12 cellular contexts compared by ENCODE assay signal in genomic region chr12:123041811-123042655, GRCh38.
DNase-seq lines count a peak whose midpoint lies in the region; ATAC-seq and TF ChIP-seq lines count a peak whose summit lies in the region.
"Had no signal": no experiment of that assay in that cellular context is flagged by ENCODE, and none has a peak within 500 bp of the region (broad histone marks: within the 10 kb centered on the region; RNA-seq: fewer than 3 reads in every experiment).

No MANE protein-coding gene starts in this region.

- H3K27ac ChIP-seq in BLaER1 (peak overlapping the region; percentile 59), angular gyrus (ENCODE audit: low read depth, low read length) (peak overlapping the region; percentile 29), gastroesophageal sphincter (peak overlapping the region; percentile 69 to 83 (median 72)), osteoblast (ENCODE audit: low read depth, low read length) (no peak overlapping the region)

- H3K79me2 ChIP-seq in osteoblast (ENCODE audit: insufficient read depth, low read length): no peaks in the 10 kb centered on the region

- TF ChIP-seq CTCF in gastroesophageal sphincter (IDR thresholded peaks at IDR 0.05) (no peak), osteoblast (IDR thresholded peaks at IDR 0.05; ENCODE audit: extremely low read depth, low read depth, low read length) (no peak)

- 0 out of 2 replicates have a peak overlapping the region, but pooled peaks have one; percentile 15 for H3K9ac ChIP-seq in BLaER1

- H3K4me1 ChIP-seq in BLaER1 (peaks cover 52% of the 10 kb centered on the region), gastroesophageal sphincter (peaks cover 0 to 61% (median 27%) of the 10 kb centered on the region in 3 donors), osteoblast (ENCODE audit: insufficient read depth, low read length) (peaks cover 10% of the 10 kb centered on the region)
- H3K4me1 ChIP-seq: BE2C had no signal

- ATAC-seq in gastroesophageal sphincter (peak; percentile 54), GM19397 (IDR thresholded peaks at IDR 0.05; ENCODE audit: unreplicated experiment) (no peak)

- TF ChIP-seq EP300 in gastroesophageal sphincter (IDR thresholded peaks at IDR 0.05): peak; percentile 76

- peaks cover 86% of the 10 kb centered on the region for H4K20me1 ChIP-seq in BLaER1
- peaks cover 5% of the 10 kb centered on the region for H4K20me1 ChIP-seq in osteoblast (ENCODE audit: insufficient read depth, low read length)

- peak overlapping the region; percentile 90; the same call in 1 of the 2 replicates for H3K4me2 ChIP-seq in BLaER1
- H3K4me2 ChIP-seq in osteoblast (ENCODE audit: insufficient read depth, low read length): no peak overlapping the region

- DNase-seq in osteoblast (ENCODE audit: insufficient read length, low spot score, missing footprints) (peak; percentile 41), SKM-1 treated with dmso at 0.1 percent for 144 hours (lab: John Stamatoyannopoulos, UW; ENCODE audit: unreplicated experiment) (no peak), AML-193 (lab: John Stamatoyannopoulos, UW) (no peak), NCI-H128 (lab: John Stamatoyannopoulos, UW; ENCODE audit: unreplicated experiment) (no peak)
- DNase-seq: activated gamma-delta T cell treated with Interleukin-2 at 50 U/mL for 16 hours, Kasumi-1, SW 1271 had no signal

- H3K27me3 ChIP-seq in BLaER1: no peaks in the 10 kb centered on the region
- H3K27me3 ChIP-seq in gastroesophageal sphincter: no peaks in the 10 kb centered on the region
- H3K27me3 ChIP-seq in osteoblast (ENCODE audit: insufficient read depth, low read length): no peaks in the 10 kb centered on the region
- H3K27me3 ChIP-seq: BE2C had no signal

- no peak overlapping the region for H3K4me3 ChIP-seq in BLaER1
- no peak overlapping the region for H3K4me3 ChIP-seq in gastroesophageal sphincter
- no peak overlapping the region for H3K4me3 ChIP-seq in osteoblast (ENCODE audit: insufficient read depth, low read length)

- H2AFZ ChIP-seq in osteoblast (ENCODE audit: low read length): no peak overlapping the region

- H3K9me3 ChIP-seq in BLaER1 (no peaks in the 10 kb centered on the region), gastroesophageal sphincter (no peaks in the 10 kb centered on the region), osteoblast (ENCODE audit: low read depth, low read length) (no peaks in the 10 kb centered on the region)
- H3K9me3 ChIP-seq: BE2C had no signal

- peak in 1 of 2 donors; percentile 16 for TF ChIP-seq POLR2A in gastroesophageal sphincter (IDR thresholded peaks at IDR 0.05)

- 31 to 32% methylated on average over 4 to 15 of the region's 17 CpGs for WGBS in gastroesophageal sphincter (ENCODE audit: low coverage in 1 of 2), 2 donors

- H3K36me3 ChIP-seq in BLaER1 (no peaks in the 10 kb centered on the region), gastroesophageal sphincter (no peaks in the 10 kb centered on the region), osteoblast (ENCODE audit: insufficient read depth, low read length) (no peaks in the 10 kb centered on the region)
- H3K36me3 ChIP-seq: BE2C had no signal
